In the genomic region with DNA sequence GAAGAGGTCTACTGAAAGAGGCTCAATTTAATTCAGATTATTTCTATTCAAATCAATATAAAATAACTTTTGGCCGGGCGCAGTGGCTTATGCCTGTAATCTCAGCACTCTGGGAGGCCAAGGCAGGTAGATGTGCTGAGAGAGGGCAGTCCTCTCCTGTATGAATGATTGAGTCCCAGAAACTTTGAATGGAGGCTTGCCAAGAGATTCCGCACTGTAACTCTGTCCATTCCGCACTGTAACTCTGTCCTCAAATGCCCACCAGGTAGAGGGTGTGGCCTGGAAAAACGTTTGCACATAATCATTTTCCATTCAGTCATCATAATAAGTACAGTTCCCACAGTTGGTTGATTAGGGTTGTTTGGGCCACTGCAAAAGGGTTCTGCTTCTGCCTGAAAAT, we compare ENCODE assay signal across 20 cellular contexts.
DNase-seq lines count a peak whose midpoint lies in the region; ATAC-seq and TF ChIP-seq lines count a peak whose summit lies in the region.
"Had no signal": no experiment of that assay in that cellular context is flagged by ENCODE, and none has a peak within 500 bp of the region (broad histone marks: within the 10 kb centered on the region; RNA-seq: fewer than 3 reads in every experiment).

No MANE protein-coding gene starts in this region.

- CTCF ChIA-PET in MCF 10A (lab: Yijun Ruan, JAX) = interaction anchor here (1.0 to 2.0 kb wide), 2 partner anchors 168 to 173 kb away, joined by 3 to 12 read pairs; no protein-coding TSS in a partner anchor

- ATAC-seq in HG03039 (IDR thresholded peaks at IDR 0.05; ENCODE audit: unreplicated experiment) = no peak
- ATAC-seq: A549 had no signal

- no peaks in the 10 kb centered on the region for H3K36me3 Mint-ChIP-seq in MCF 10A (ENCODE audit: insufficient read depth, unreplicated experiment)
- H3K36me3 Mint-ChIP-seq: CD14-positive monocyte; CD4-positive, alpha-beta memory T cell had no signal

- DNase-seq in MCF 10A (ENCODE audit: unreplicated experiment) = peak; percentile 14
- DNase-seq in breast epithelium (ENCODE audit: low spot score in 2 of 2) = no peak
- peak; percentile 19 for DNase-seq in epithelial cell of esophagus (ENCODE audit: low read depth)
- DNase-seq in fibroblast of the aortic adventitia (ENCODE audit: low read depth) = peak; percentile 55
- DNase-seq in activated CD4-positive, alpha-beta T cell treated with anti-CD3 and anti-CD28 coated beads for 1 hour = no peak
- DNase-seq in NCI-H1105 treated with DMSO at 0.1 percent for 48 hours (lab: John Stamatoyannopoulos, UW) = no peak
- DNase-seq: 8988T; ACHN; AML-193; BE2C; Calu3; CD4-positive, alpha-beta memory T cell; COR-L47; DMS53; DMS79 treated with DMSO at 0.1 percent for 48 hours; H7 had no signal

- H3K27me3 Mint-ChIP-seq in MCF 10A (ENCODE audit: insufficient read depth, unreplicated experiment) = peaks cover 13% of the 10 kb centered on the region

- POLR2A ChIA-PET in MCF 10A (lab: Yijun Ruan, JAX) = interaction anchor here (1.1 kb wide), 1 partner anchor 9 kb away, joined by 3 read pairs; no protein-coding TSS in a partner anchor

- H3K4me3 ChIP-seq in breast epithelium (no peak overlapping the region), epithelial cell of esophagus (ENCODE audit: low read length) (no peak overlapping the region), fibroblast of the aortic adventitia (ENCODE audit: low read depth, low read length) (no peak overlapping the region)
- H3K4me3 ChIP-seq: A549; BLaER1 treated with 17β-estradiol and CSF1 and Interleukin-3, amounts not matched to agents 10 nM and 100 nM had no signal

- H3K4me1 Mint-ChIP-seq in MCF 10A (ENCODE audit: insufficient read depth, unreplicated experiment) = no peaks in the 10 kb centered on the region
- H3K4me1 Mint-ChIP-seq: CD14-positive monocyte; CD4-positive, alpha-beta memory T cell had no signal

- no peak for TF ChIP-seq CTCF in MCF 10A (IDR thresholded peaks at IDR 0.05; ENCODE audit: unreplicated experiment)
- no peak for TF ChIP-seq CTCF in breast epithelium (IDR thresholded peaks at IDR 0.05)
- no peak for TF ChIP-seq CTCF in epithelial cell of esophagus (IDR thresholded peaks at IDR 0.05; ENCODE audit: insufficient read depth, low read depth, low read length, missing control alignments)
- no peak for TF ChIP-seq CTCF in fibroblast of the aortic adventitia (IDR thresholded peaks at IDR 0.05; ENCODE audit: insufficient read depth, low read length)

- no peaks in the 10 kb centered on the region for H3K9me3 Mint-ChIP-seq in MCF 10A (ENCODE audit: unreplicated experiment)
- H3K9me3 Mint-ChIP-seq: CD4-positive, alpha-beta memory T cell had no signal

- BruUV-seq in MCF 10A (replicated peaks; lab: Mats Ljungman, UMichigan) = no TSS peak

- H3K36me3 ChIP-seq in breast epithelium = no peaks in the 10 kb centered on the region
- H3K36me3 ChIP-seq: BE2C; BLaER1 treated with 17β-estradiol and CSF1 and Interleukin-3, amounts not matched to agents 10 nM and 100 nM had no signal

- H3K27ac ChIP-seq in breast epithelium = no peak overlapping the region
- H3K27ac ChIP-seq: A549; BLaER1 treated with 17β-estradiol and CSF1 and Interleukin-3, amounts not matched to agents 10 nM and 100 nM had no signal

- H3K4me3 Mint-ChIP-seq in MCF 10A (ENCODE audit: unreplicated experiment) = no peak overlapping the region
- H3K4me3 Mint-ChIP-seq: CD14-positive monocyte; CD4-positive, alpha-beta memory T cell had no signal

- H3K27me3 ChIP-seq in breast epithelium = no peaks in the 10 kb centered on the region
- H3K27me3 ChIP-seq: BLaER1 treated with 17β-estradiol and CSF1 and Interleukin-3, amounts not matched to agents 10 nM and 100 nM had no signal

- no peaks in the 10 kb centered on the region for H3K4me1 ChIP-seq in breast epithelium
- H3K4me1 ChIP-seq: A549; BE2C; BLaER1 treated with 17β-estradiol and CSF1 and Interleukin-3, amounts not matched to agents 10 nM and 100 nM had no signal

- H3K27ac Mint-ChIP-seq in MCF 10A (ENCODE audit: low read depth, unreplicated experiment) = no peak overlapping the region
- H3K27ac Mint-ChIP-seq: CD14-positive monocyte; CD4-positive, alpha-beta memory T cell had no signal

- TF ChIP-seq POLR2A in breast epithelium (IDR thresholded peaks at IDR 0.05) = no peak

- no peaks in the 10 kb centered on the region for H3K9me3 ChIP-seq in breast epithelium
- H3K9me3 ChIP-seq: A549; BE2C; BLaER1 treated with 17β-estradiol and CSF1 and Interleukin-3, amounts not matched to agents 10 nM and 100 nM had no signal

- intact Hi-C loops in MCF 10A (cut with micrococcal nuclease) (no loop called here), breast epithelium (cut with DNase I; ENCODE audit: low total_unique reads) (loop anchor here (5.0 kb wide), 1 partner anchor 1375 kb away; no protein-coding TSS in a partner anchor)

Comparison
In these comparisons a context has a peak if more than half of its experiments do, and no peak if none do; other contexts are left out.
1. DNase-seq: peak in MCF 10A (single experiment), epithelial cell of esophagus (single experiment) and fibroblast of the aortic adventitia (single experiment); none in breast epithelium (0 of 2), activated CD4-positive, alpha-beta T cell treated with anti-CD3 and anti-CD28 coated beads for 1 hour (single experiment) and NCI-H1105 treated with DMSO at 0.1 percent for 48 hours (single experiment).